ENCODE assay signal across 40 cellular contexts in the genomic region with DNA sequence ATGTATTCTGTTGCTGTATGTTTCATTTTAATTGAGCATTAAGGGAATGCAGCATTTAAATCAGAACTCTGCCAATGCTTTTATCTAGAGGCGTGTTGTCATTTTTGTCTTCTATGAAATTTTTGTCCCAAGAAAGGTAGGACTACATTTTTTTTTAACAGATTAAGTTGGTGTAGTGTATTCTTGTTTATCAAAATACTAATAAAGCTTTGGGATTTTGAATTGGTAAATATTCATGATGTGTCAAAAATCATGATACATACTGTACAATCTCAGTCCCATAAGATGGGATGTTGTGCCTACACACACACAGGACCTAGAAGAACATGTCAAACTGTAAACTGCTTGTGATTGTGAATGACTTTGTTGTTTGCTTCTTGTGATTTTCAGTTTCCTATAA. TPM values are rescaled to one million over a fixed set of nuclear protein-coding genes. Genes with fewer than 3 reads are reported as not detected.
"Had no signal": no experiment of that assay in that cellular context is flagged by ENCODE, and none has a peak within 500 bp of the region (broad histone marks: within the 10 kb centered on the region; RNA-seq: fewer than 3 reads in every experiment).

No MANE protein-coding gene starts in this region.

- H3K4me1 ChIP-seq: breast epithelium had no signal

- DNase-seq: activated effector memory CD4-positive, alpha-beta T cell treated with anti-CD3 and anti-CD28 coated beads, Interleukin-2, amount 50 U/mL, for 16 hours; activated effector memory CD4-positive, alpha-beta T cell treated with Interleukin-2 at 50 U/mL for 16 hours; activated gamma-delta T cell; activated gamma-delta T cell treated with Interleukin-2 at 50 U/mL for 16 hours; activated naive CD4-positive, alpha-beta T cell; activated naive CD4-positive, alpha-beta T cell treated with anti-CD3 and anti-CD28 coated beads for 36 hours; activated naive CD4-positive, alpha-beta T cell treated with anti-CD3 and anti-CD28 coated beads, Interleukin-2, amount 10 ng/mL, durations not matched to agents 7 days and 5 days; activated naive CD4-positive, alpha-beta T cell treated with anti-CD3 and anti-CD28 coated beads, Interleukin-2, amount 50 U/mL, for 16 hours; activated naive CD4-positive, alpha-beta T cell treated with Interleukin-2 at 50 U/mL for 16 hours; activated naive CD8-positive, alpha-beta T cell treated with anti-CD3 and anti-CD28 coated beads for 36 hours; activated naive CD8-positive, alpha-beta T cell treated with anti-CD3 and anti-CD28 coated beads, Interleukin-2, amount 10 ng/mL, durations not matched to agents 7 days and 5 days; activated naive CD8-positive, alpha-beta T cell treated with anti-CD3 and anti-CD28 coated beads, Interleukin-2, amount 50 U/mL, for 24 hours; activated T-cell treated with anti-CD3 and anti-CD28 coated beads, Interleukin-2, amount 50 U/mL, for 1 hour; activated T-cell treated with anti-CD3 and anti-CD28 coated beads, Interleukin-2, amount 50 U/mL, for 24 hours; activated T-cell treated with anti-CD3 and anti-CD28 coated beads, Interleukin-2, amount 50 U/mL, for 4 hours; activated T-cell treated with anti-CD3 and anti-CD28 coated beads, Interleukin-2, amount 50 U/mL, for 48 hours; activated T-cell treated with anti-CD3 and anti-CD28 coated beads, Interleukin-2, amount 50 U/mL, for 72 hours; adrenal gland; amniotic stem cell; amygdala; anterior cingulate cortex; aorta; body of pancreas; brain microvascular endothelial cell; caudate nucleus; central memory CD4-positive, alpha-beta T cell; cerebellar nuclear complex had no signal

- H3K4me3 ChIP-seq: adrenal gland, ascending aorta, body of pancreas, breast epithelium, cardiac muscle cell had no signal

- H3K9me3 ChIP-seq: adrenal gland, ascending aorta, body of pancreas, breast epithelium had no signal

- H3K27me3 ChIP-seq: adrenal gland, ascending aorta, body of pancreas, brain microvascular endothelial cell, breast epithelium, cardiac muscle cell had no signal

- ATAC-seq: activated naive CD4-positive, alpha-beta T cell treated with anti-CD3 and anti-CD28 coated beads, Interleukin-2, amount 50 U/mL, for 72 hours; activated naive CD8-positive, alpha-beta T cell treated with anti-CD3 and anti-CD28 coated beads, Interleukin-2, amount 50 U/mL, for 24 hours; activated T-cell treated with anti-CD3 and anti-CD28 coated beads, Interleukin-2, amount 50 U/mL, for 4 hours; activated T-cell treated with anti-CD3 and anti-CD28 coated beads, Interleukin-2, amount 50 U/mL, for 72 hours; activated T-helper 17 cell treated with anti-CD3 and anti-CD28 coated beads, Interleukin-2, amount 50 U/mL, for 72 hours; body of pancreas had no signal

- H3K27ac ChIP-seq: adrenal gland, ascending aorta, body of pancreas, brain microvascular endothelial cell, breast epithelium, cardiac muscle cell had no signal

- H3K36me3 ChIP-seq: adrenal gland, ascending aorta, brain microvascular endothelial cell, breast epithelium, cardiac muscle cell had no signal

- FAIRE-seq: astrocyte, bronchial epithelial cell had no signal

RNA-seq across cellular contexts. Expression of gene BTN1A1, which starts 26.8 kb away (rescaled TPM):
- total RNA-seq: activated T-helper 1 cell treated with anti-CD3 and anti-CD28 coated beads, Interleukin-12 subunit alpha, Interleukin-12 subunit beta, Interleukin-2, Interleukin-4 antibody, amounts not matched to agents 30 ng/mL and 10 ng/mL and 1 ng/mL, durations not matched to agents 14 hours and 24 hours and 36 hours; activated T-helper 2 cell treated with anti-CD3 and anti-CD28 coated beads, Interferon-gamma antibody, Interleukin-2, Interleukin-4, amounts not matched to agents 10 μg/mL and 5 μg/mL and 100 μg/mL, durations not matched to agents 14 hours and 24 hours and 36 hours; adrenal gland; aorta; ascending aorta; astrocyte; body of pancreas; breast epithelium; bronchial epithelial cell; cardiac muscle cell; cardiac septum; cerebellum; chondrocyte had no signal
- polyA plus RNA-seq: adipose tissue, adrenal gland, aorta had no signal
